ENCODE assay signal across 30 cellular contexts in genomic region chr7:132720835-132721234, GRCh38.
"Had no signal": no experiment of that assay in that cellular context is flagged by ENCODE, and none has a peak within 500 bp of the region (broad histone marks: within the 10 kb centered on the region; RNA-seq: fewer than 3 reads in every experiment).

No MANE protein-coding gene starts in this region.

- H2AFZ ChIP-seq: hepatocyte had no signal

- H3K36me3 ChIP-seq: lower lobe of right lung, pancreas, prostate gland, sigmoid colon, spleen, suprapubic skin, thoracic aorta, tibial artery, upper lobe of right lung had no signal

- H3K9me3 Mint-ChIP-seq: neural crest cell had no signal

- H3K4me2 ChIP-seq: hepatocyte had no signal

- H3K36me3 Mint-ChIP-seq: stimulated activated effector memory CD8-positive, alpha-beta T cell treated with anti-CD3 and anti-CD28 coated beads, Interleukin-12 subunit alpha, Interleukin-12 subunit beta, amount 100 ng/mL, for 72 hours had no signal

- H3K27ac ChIP-seq: hepatocyte, lower lobe of right lung, pancreas, prostate gland, sigmoid colon, spleen, suprapubic skin, thoracic aorta, tibial artery, upper lobe of right lung had no signal

- H3K27me3 ChIP-seq: hepatocyte, pancreas, sigmoid colon, suprapubic skin, tibial artery, upper lobe of right lung had no signal

- H3K4me3 ChIP-seq: hepatocyte, lower lobe of right lung, pancreas, prostate gland, sigmoid colon, spleen, suprapubic skin, thoracic aorta, tibial artery, upper lobe of right lung had no signal

- H3K27me3 Mint-ChIP-seq: stimulated activated naive CD8-positive, alpha-beta T cell treated with anti-CD3 and anti-CD28 coated beads, Interleukin-15, Interleukin-2, amounts not matched to agents 100 ng/mL and 50 ng/mL, for 24 hours had no signal

- H3K79me2 ChIP-seq: hepatocyte had no signal

- DNase-seq: kidney glomerular epithelial cell; left cardiac atrium; lower lobe of right lung; mammary epithelial cell; mesenchymal stem cell; naive thymus-derived CD8-positive, alpha-beta T cell; nucleus accumbens; pancreas; posterior cingulate gyrus; retina; right cardiac atrium; sigmoid colon; small intestine; spleen; stimulated activated CD4-positive, alpha-beta T cell treated with anti-CD3 and anti-CD28 coated beads, Interleukin-4, amount 100 ng/mL, for 24 hours; stimulated activated naive CD4-positive, alpha-beta T cell; tibial artery; trophoblast cell; upper lobe of right lung had no signal

- H3K4me3 Mint-ChIP-seq: naive thymus-derived CD8-positive, alpha-beta T cell; nephron; neural crest cell; stimulated activated effector memory CD8-positive, alpha-beta T cell treated with anti-CD3 and anti-CD28 coated beads, Interleukin-12 subunit alpha, Interleukin-12 subunit beta, amount 100 ng/mL, for 72 hours; stimulated activated naive CD8-positive, alpha-beta T cell treated with anti-CD3 and anti-CD28 coated beads, Interleukin-15, Interleukin-2, amounts not matched to agents 100 ng/mL and 50 ng/mL, for 24 hours had no signal

- H3K27ac Mint-ChIP-seq: nephron; stimulated activated effector memory CD8-positive, alpha-beta T cell treated with anti-CD3 and anti-CD28 coated beads, Interleukin-12 subunit alpha, Interleukin-12 subunit beta, amount 100 ng/mL, for 72 hours; stimulated activated naive CD8-positive, alpha-beta T cell treated with anti-CD3 and anti-CD28 coated beads, Interleukin-15, Interleukin-2, amounts not matched to agents 100 ng/mL and 50 ng/mL, for 24 hours had no signal

- FAIRE-seq: keratinocyte, pancreas, small intestine, urothelium cell line had no signal

- H3K4me1 Mint-ChIP-seq: nephron, neural crest cell had no signal

- H3K4me1 ChIP-seq: lower lobe of right lung, pancreas, prostate gland, sigmoid colon, spleen, suprapubic skin, tibial artery, upper lobe of right lung had no signal

- H3K9me3 ChIP-seq: lower lobe of right lung, pancreas, prostate gland, suprapubic skin, thoracic aorta, upper lobe of right lung had no signal

- ATAC-seq: left cardiac atrium; left lobe of liver; lower lobe of right lung; naive thymus-derived CD8-positive, alpha-beta T cell; pancreas; right cardiac atrium; stimulated activated effector memory CD8-positive, alpha-beta T cell treated with anti-CD3 and anti-CD28 coated beads, Interleukin-12 subunit alpha, Interleukin-12 subunit beta, amount 100 ng/mL, for 72 hours; upper lobe of right lung had no signal
